Comparison of ENCODE assay signal across 1 cellular context in genomic region chr2:203818656-203819055, GRCh38.
TF ChIP-seq lines count a peak whose summit lies in the region.

No MANE protein-coding gene starts in this region.

TF ChIP-seq in HepG2, 621 proteins besides CTCF, POLR2A, EP300 and RAD21:
- no peak for TF ChIP-seq FOXA1 (IDR thresholded peaks at IDR 0.05)
- TF ChIP-seq FOXA1 (CRISPR knock-in tag; IDR thresholded peaks at IDR 0.05), result 0 out of 2 replicates have a peak, but pooled peaks have one; percentile 5
- TF ChIP-seq SP2 (CRISPR knock-in tag; IDR thresholded peaks at IDR 0.05), result no peak
- no peak for TF ChIP-seq TBX3 (IDR thresholded peaks at IDR 0.05; ENCODE audit: borderline replicate concordance)
- no peak for TF ChIP-seq ZNF510 (CRISPR knock-in tag; IDR thresholded peaks at IDR 0.05; ENCODE audit: low read depth)
- peak; percentile 42 for TF ChIP-seq TEAD3 (CRISPR knock-in tag; optimal IDR thresholded peaks at IDR 0.05; ENCODE audit: borderline replicate concordance)
- no peak for TF ChIP-seq HMGXB4 (CRISPR knock-in tag; IDR thresholded peaks at IDR 0.05; ENCODE audit: borderline replicate concordance in 1 of 2, low read depth in 1 of 2)
- no peak for TF ChIP-seq ZFP36 (IDR thresholded peaks at IDR 0.05; ENCODE audit: borderline replicate concordance, low read depth, low read length, partially characterized antibody)
- no peak for TF ChIP-seq BHLHE40 (IDR thresholded peaks at IDR 0.05; ENCODE audit: low read length)
- TF ChIP-seq ATF2 (CRISPR knock-in tag; IDR thresholded peaks at IDR 0.05), result peak; percentile 35; the same call in 1 of the 2 replicates
- peak; percentile 71 for TF ChIP-seq HNF4A (CRISPR knock-in tag; IDR thresholded peaks at IDR 0.05)
- TF ChIP-seq ZSCAN5A (CRISPR knock-in tag; IDR thresholded peaks at IDR 0.05; ENCODE audit: borderline replicate concordance), result no peak
- 0 out of 2 replicates have a peak, but pooled peaks have one; percentile 38 for TF ChIP-seq ZMYM2 (CRISPR knock-in tag; IDR thresholded peaks at IDR 0.05)
- no peak for TF ChIP-seq CENPT (CRISPR knock-in tag; IDR thresholded peaks at IDR 0.05; ENCODE audit: low read depth)
- TF ChIP-seq ZNF337 (CRISPR knock-in tag; IDR thresholded peaks at IDR 0.05; ENCODE audit: borderline replicate concordance, low read depth), result no peak
- TF ChIP-seq TAF15 (IDR thresholded peaks at IDR 0.05; ENCODE audit: low read depth, low read length, poor library complexity, severe bottlenecking), result no peak
- TF ChIP-seq MIXL1 (CRISPR knock-in tag; IDR thresholded peaks at IDR 0.05), result 0 out of 2 replicates have a peak, but pooled peaks have one; percentile 19
- no peak for TF ChIP-seq ZNF292 (CRISPR knock-in tag; IDR thresholded peaks at IDR 0.05; ENCODE audit: borderline replicate concordance, low read depth)
- no peak for TF ChIP-seq ZNF713 (CRISPR knock-in tag; IDR thresholded peaks at IDR 0.05)
- TF ChIP-seq ZNF891 (CRISPR knock-in tag; IDR thresholded peaks at IDR 0.05), result no peak
- no peak for TF ChIP-seq FOXO4 (CRISPR knock-in tag; conservative IDR thresholded peaks at IDR 0.05)
- TF ChIP-seq SAP130 (CRISPR knock-in tag; IDR thresholded peaks at IDR 0.05; ENCODE audit: low read depth), result 0 out of 2 replicates have a peak, but pooled peaks have one; percentile 30
- TF ChIP-seq HMG20B (CRISPR knock-in tag; conservative IDR thresholded peaks at IDR 0.05), result no peak
- TF ChIP-seq ZBTB20 (CRISPR knock-in tag; IDR thresholded peaks at IDR 0.05; ENCODE audit: borderline replicate concordance, low read depth), result no peak
- TF ChIP-seq TCF7 (IDR thresholded peaks at IDR 0.05; ENCODE audit: low read depth), result no peak
- TF ChIP-seq ZNF614 (CRISPR knock-in tag; IDR thresholded peaks at IDR 0.05; ENCODE audit: borderline replicate concordance), result 0 out of 2 replicates have a peak, but pooled peaks have one; percentile 42
- no peak for TF ChIP-seq ZFP37 (CRISPR knock-in tag; IDR thresholded peaks at IDR 0.05; ENCODE audit: borderline replicate concordance)
- TF ChIP-seq PAF1 (CRISPR knock-in tag; IDR thresholded peaks at IDR 0.05), result no peak
- 0 out of 2 replicates have a peak, but pooled peaks have one; percentile 20 for TF ChIP-seq ZNF644 (CRISPR knock-in tag; IDR thresholded peaks at IDR 0.05; ENCODE audit: low read depth)
- no peak for TF ChIP-seq SRSF1 (optimal IDR thresholded peaks at IDR 0.05; ENCODE audit: low read depth, low read length)
- no peak for TF ChIP-seq ZXDC (CRISPR knock-in tag; IDR thresholded peaks at IDR 0.05)
- no peak for TF ChIP-seq ZNF646 (CRISPR knock-in tag; IDR thresholded peaks at IDR 0.05)
- peak; percentile 91 for TF ChIP-seq PRDM15 (CRISPR knock-in tag; IDR thresholded peaks at IDR 0.05)
- TF ChIP-seq HOXD1 (CRISPR knock-in tag; IDR thresholded peaks at IDR 0.05), result no peak
- no peak for TF ChIP-seq ZNF451 (CRISPR knock-in tag; IDR thresholded peaks at IDR 0.05)
- TF ChIP-seq MLX (CRISPR knock-in tag; IDR thresholded peaks at IDR 0.05), result no peak
- TF ChIP-seq ZNF883 (CRISPR knock-in tag; IDR thresholded peaks at IDR 0.05; ENCODE audit: not compliant biosample characterization), result no peak
